ENCODE assay signal across 10 cellular contexts in genomic region chr1:53324728-53325297, GRCh38. TPM values are rescaled to one million over a fixed set of nuclear protein-coding genes. Genes with fewer than 3 reads are reported as not detected.
DNase-seq lines count a peak whose midpoint lies in the region; ATAC-seq, FAIRE-seq and TF ChIP-seq lines count a peak whose summit lies in the region.
"Had no signal": no experiment of that assay in that cellular context is flagged by ENCODE, and none has a peak within 500 bp of the region (broad histone marks: within the 10 kb centered on the region; RNA-seq: fewer than 3 reads in every experiment).

No MANE protein-coding gene starts in this region.

- H3K4me3 ChIP-seq in astrocyte (ENCODE audit: insufficient read depth, low read depth, low read length) (no peak overlapping the region), right atrium auricular region (no peak overlapping the region)

- ATAC-seq in naive thymus-derived CD8-positive, alpha-beta T cell = no peak
- no peak for ATAC-seq in GM18868 (IDR thresholded peaks at IDR 0.05; ENCODE audit: unreplicated experiment)

- peaks cover 10% of the 10 kb centered on the region for H3K36me3 ChIP-seq in astrocyte (ENCODE audit: insufficient read depth, low read length)
- H3K36me3 ChIP-seq in right atrium auricular region = no peaks in the 10 kb centered on the region

- no peaks in the 10 kb centered on the region for H3K9me3 Mint-ChIP-seq in astrocyte (ENCODE audit: unreplicated experiment)
- H3K9me3 Mint-ChIP-seq in naive thymus-derived CD8-positive, alpha-beta T cell = no peaks in the 10 kb centered on the region

- H3K9me3 ChIP-seq in astrocyte (ENCODE audit: insufficient read depth, low read depth, low read length) (no peaks in the 10 kb centered on the region), right atrium auricular region (no peaks in the 10 kb centered on the region)

- no peak overlapping the region for H3K27ac Mint-ChIP-seq in astrocyte (ENCODE audit: unreplicated experiment)
- peak overlapping the region in 2 of 10 donors; percentile 5 to 83 for H3K27ac Mint-ChIP-seq in naive thymus-derived CD8-positive, alpha-beta T cell

- no peak overlapping the region for H2AFZ ChIP-seq in astrocyte (ENCODE audit: low read depth, low read length)

- TF ChIP-seq CTCF in astrocyte (IDR thresholded peaks at IDR 0.05; ENCODE audit: insufficient read depth, low read depth, low read length) (no peak), right atrium auricular region (IDR thresholded peaks at IDR 0.05) (no peak)

- no peak overlapping the region for H3K4me3 Mint-ChIP-seq in astrocyte (ENCODE audit: unreplicated experiment)
- H3K4me3 Mint-ChIP-seq in naive thymus-derived CD8-positive, alpha-beta T cell = peak overlapping the region in 7 of 10 donors; percentile 6 to 97 (median 88)

- H3K36me3 Mint-ChIP-seq in astrocyte (ENCODE audit: low read depth, unreplicated experiment) = peaks cover 9% of the 10 kb centered on the region
- peaks cover 0 to 2% (median 0%) of the 10 kb centered on the region in 3 donors for H3K36me3 Mint-ChIP-seq in naive thymus-derived CD8-positive, alpha-beta T cell

- DNase-seq in DMS79 (lab: John Stamatoyannopoulos, UW) (peak; percentile 82), MV-4-11 (lab: John Stamatoyannopoulos, UW) (peak; percentile 13), astrocyte (ENCODE audit: low read depth) (peak; percentile 21), COR-L47 (lab: John Stamatoyannopoulos, UW) (no peak), right atrium auricular region (ENCODE audit: low spot score) (no peak)
- peak in 1 of 10 donors; percentile 54 for DNase-seq in naive thymus-derived CD8-positive, alpha-beta T cell
- DNase-seq in stimulated activated CD4-positive, alpha-beta T cell treated with anti-CD3 and anti-CD28 coated beads, Interleukin-2, amount 100 ng/mL, for 24 hours = no peak
- DNase-seq: activated effector memory CD4-positive, alpha-beta T cell treated with anti-CD3 and anti-CD28 coated beads, Interleukin-2, amount 50 U/mL, for 16 hours had no signal

- H3K27ac ChIP-seq in astrocyte (ENCODE audit: low read depth, low read length) = no peak overlapping the region
- H3K27ac ChIP-seq in right atrium auricular region = no peak overlapping the region

- no peaks in the 10 kb centered on the region for H3K79me2 ChIP-seq in astrocyte (ENCODE audit: insufficient read depth, low read length)

- H3K27me3 Mint-ChIP-seq in astrocyte (ENCODE audit: low read depth, unreplicated experiment) = peaks cover 10% of the 10 kb centered on the region
- no peaks in the 10 kb centered on the region for H3K27me3 Mint-ChIP-seq in naive thymus-derived CD8-positive, alpha-beta T cell

- no peak for FAIRE-seq in astrocyte (lab: Jason Lieb, UNC)
- FAIRE-seq: G401.6 had no signal

- H3K4me1 Mint-ChIP-seq in astrocyte (ENCODE audit: low read depth, unreplicated experiment) = no peaks in the 10 kb centered on the region
- peaks cover 9 to 25% (median 14%) of the 10 kb centered on the region in 4 donors for H3K4me1 Mint-ChIP-seq in naive thymus-derived CD8-positive, alpha-beta T cell

- H3K9ac ChIP-seq in astrocyte (ENCODE audit: low read length) = no peak overlapping the region

- H3K4me1 ChIP-seq in astrocyte (ENCODE audit: insufficient read depth, low read length) = peaks cover 7% of the 10 kb centered on the region
- H3K4me1 ChIP-seq in right atrium auricular region = peaks cover 0 to 31% of the 10 kb centered on the region in 2 donors

- no peaks in the 10 kb centered on the region for H3K27me3 ChIP-seq in astrocyte (ENCODE audit: insufficient read depth, low read length)
- no peaks in the 10 kb centered on the region for H3K27me3 ChIP-seq in right atrium auricular region

- peaks cover 40% of the 10 kb centered on the region for H4K20me1 ChIP-seq in astrocyte (ENCODE audit: insufficient read depth, low read length)

- H3K4me2 ChIP-seq in astrocyte (ENCODE audit: low read length) = no peak overlapping the region

- POLR2A ChIA-PET in naive thymus-derived CD8-positive, alpha-beta T cell (lab: Charles Lee) = no interaction called here

RNA-seq across cellular contexts. Expression of gene LRP8, which starts 3.1 kb away (rescaled TPM):
- 12.8 and 13.9 TPM in 2 replicates for total RNA-seq in astrocyte
- total RNA-seq in naive thymus-derived CD8-positive, alpha-beta T cell = 10 to 100 TPM; 11.4 to 11.7 TPM
- 1 to 10 TPM in 2 of 3 donors, under 1 TPM in 1; 0.75 to 1.4 (median 1.3) TPM for polyA plus RNA-seq in naive thymus-derived CD8-positive, alpha-beta T cell
- total RNA-seq in right atrium auricular region = 1 to 10 TPM; 2.2 to 3.6 TPM

Comparison
In these comparisons a context has a peak if more than half of its experiments do, and no peak if none do; other contexts are left out.
1. DNase-seq: peak in DMS79 (single experiment), MV-4-11 (single experiment) and astrocyte (single experiment); none in COR-L47 (single experiment), right atrium auricular region (single experiment) and stimulated activated CD4-positive, alpha-beta T cell treated with anti-CD3 and anti-CD28 coated beads, Interleukin-2, amount 100 ng/mL, for 24 hours (0 of 2).